Comparison of ENCODE assay signal across 1 cellular context in the genomic region with DNA sequence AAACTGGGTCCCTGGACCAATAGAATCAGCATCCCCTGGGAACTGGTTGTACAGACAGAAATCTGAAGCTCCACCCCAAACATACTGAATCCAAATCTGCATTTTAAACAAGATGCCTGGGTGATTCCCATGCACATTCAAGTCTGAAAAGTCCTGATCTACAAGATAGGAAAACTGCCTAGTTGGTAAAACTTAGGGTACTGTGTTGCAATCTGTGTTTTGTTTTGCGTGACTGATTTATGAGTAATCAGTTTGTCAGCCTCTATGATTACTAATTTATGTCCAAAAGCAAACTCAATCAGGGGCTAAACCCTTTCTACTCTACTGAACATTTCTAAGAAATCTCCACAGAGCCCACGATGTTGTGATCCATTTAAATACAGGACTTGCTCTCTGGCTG.
TF ChIP-seq lines count a peak whose summit lies in the region.

No MANE protein-coding gene starts in this region.

TF ChIP-seq in SK-N-SH, 30 proteins besides CTCF, POLR2A, EP300 and RAD21 (continued from another document):
- TF ChIP-seq POLR2AphosphoS5 (IDR thresholded peaks at IDR 0.05; ENCODE audit: low read depth, low read length) (peak; percentile 35; the same call in 1 of the 2 replicates), FOSL2 (IDR thresholded peaks at IDR 0.05; ENCODE audit: borderline replicate concordance, low read depth) (peak; percentile 85), NRF1 (IDR thresholded peaks at IDR 0.05; ENCODE audit: low read depth, low read length) (no peak), SIN3A (IDR thresholded peaks at IDR 0.05; ENCODE audit: borderline replicate concordance, low read depth, low read length) (no peak), JUND (IDR thresholded peaks at IDR 0.05) (peak; percentile 81), GABPA (IDR thresholded peaks at IDR 0.05; ENCODE audit: low read depth) (0 out of 2 replicates have a peak, but pooled peaks have one; percentile 9), FOXJ3 (CRISPR knock-in tag; IDR thresholded peaks at IDR 0.05) (no peak), NFIC (IDR thresholded peaks at IDR 0.05; ENCODE audit: borderline replicate concordance) (no peak; the same call in 1 of the 2 replicates), ELF1 (IDR thresholded peaks at IDR 0.05) (no peak), YY1 (IDR thresholded peaks at IDR 0.05; ENCODE audit: low read depth) (no peak), TEAD4 (IDR thresholded peaks at IDR 0.05; ENCODE audit: borderline replicate concordance, insufficient read depth) (peak; percentile 50; the same call in 1 of the 2 replicates), MXI1 (IDR thresholded peaks at IDR 0.05; ENCODE audit: low read depth, low read length) (no peak), MEF2A (IDR thresholded peaks at IDR 0.05; ENCODE audit: borderline replicate concordance, low read depth) (no peak; the same call in 1 of the 2 replicates), TAF1 (IDR thresholded peaks at IDR 0.05; ENCODE audit: borderline replicate concordance, low read depth, low read length) (no peak), CHD2 (IDR thresholded peaks at IDR 0.05; ENCODE audit: low read length, partially characterized antibody) (no peak), RXRA (IDR thresholded peaks at IDR 0.05; ENCODE audit: borderline replicate concordance, low read depth) (peak; percentile 25; the same call in 1 of the 2 replicates), RFX5 (IDR thresholded peaks at IDR 0.05; ENCODE audit: low read length) (no peak), FOXM1 (IDR thresholded peaks at IDR 0.05; ENCODE audit: low read depth) (no peak), GATA2 (CRISPR knock-in tag; IDR thresholded peaks at IDR 0.05) (no peak)
- TF ChIP-seq, protein P1, sequence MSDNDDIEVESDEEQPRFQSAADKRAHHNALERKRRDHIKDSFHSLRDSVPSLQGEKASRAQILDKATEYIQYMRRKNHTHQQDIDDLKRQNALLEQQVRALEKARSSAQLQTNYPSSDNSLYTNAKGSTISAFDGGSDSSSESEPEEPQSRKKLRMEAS (IDR thresholded peaks at IDR 0.05; ENCODE audit: low read depth), result peak; percentile 25; the same call in 1 of the 2 replicates
- TF ChIP-seq, protein P2, sequence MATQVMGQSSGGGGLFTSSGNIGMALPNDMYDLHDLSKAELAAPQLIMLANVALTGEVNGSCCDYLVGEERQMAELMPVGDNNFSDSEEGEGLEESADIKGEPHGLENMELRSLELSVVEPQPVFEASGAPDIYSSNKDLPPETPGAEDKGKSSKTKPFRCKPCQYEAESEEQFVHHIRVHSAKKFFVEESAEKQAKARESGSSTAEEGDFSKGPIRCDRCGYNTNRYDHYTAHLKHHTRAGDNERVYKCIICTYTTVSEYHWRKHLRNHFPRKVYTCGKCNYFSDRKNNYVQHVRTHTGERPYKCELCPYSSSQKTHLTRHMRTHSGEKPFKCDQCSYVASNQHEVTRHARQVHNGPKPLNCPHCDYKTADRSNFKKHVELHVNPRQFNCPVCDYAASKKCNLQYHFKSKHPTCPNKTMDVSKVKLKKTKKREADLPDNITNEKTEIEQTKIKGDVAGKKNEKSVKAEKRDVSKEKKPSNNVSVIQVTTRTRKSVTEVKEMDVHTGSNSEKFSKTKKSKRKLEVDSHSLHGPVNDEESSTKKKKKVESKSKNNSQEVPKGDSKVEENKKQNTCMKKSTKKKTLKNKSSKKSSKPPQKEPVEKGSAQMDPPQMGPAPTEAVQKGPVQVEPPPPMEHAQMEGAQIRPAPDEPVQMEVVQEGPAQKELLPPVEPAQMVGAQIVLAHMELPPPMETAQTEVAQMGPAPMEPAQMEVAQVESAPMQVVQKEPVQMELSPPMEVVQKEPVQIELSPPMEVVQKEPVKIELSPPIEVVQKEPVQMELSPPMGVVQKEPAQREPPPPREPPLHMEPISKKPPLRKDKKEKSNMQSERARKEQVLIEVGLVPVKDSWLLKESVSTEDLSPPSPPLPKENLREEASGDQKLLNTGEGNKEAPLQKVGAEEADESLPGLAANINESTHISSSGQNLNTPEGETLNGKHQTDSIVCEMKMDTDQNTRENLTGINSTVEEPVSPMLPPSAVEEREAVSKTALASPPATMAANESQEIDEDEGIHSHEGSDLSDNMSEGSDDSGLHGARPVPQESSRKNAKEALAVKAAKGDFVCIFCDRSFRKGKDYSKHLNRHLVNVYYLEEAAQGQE (IDR thresholded peaks at IDR 0.05; ENCODE audit: low read depth, low read length), result no peak
- TF ChIP-seq, protein P3, sequence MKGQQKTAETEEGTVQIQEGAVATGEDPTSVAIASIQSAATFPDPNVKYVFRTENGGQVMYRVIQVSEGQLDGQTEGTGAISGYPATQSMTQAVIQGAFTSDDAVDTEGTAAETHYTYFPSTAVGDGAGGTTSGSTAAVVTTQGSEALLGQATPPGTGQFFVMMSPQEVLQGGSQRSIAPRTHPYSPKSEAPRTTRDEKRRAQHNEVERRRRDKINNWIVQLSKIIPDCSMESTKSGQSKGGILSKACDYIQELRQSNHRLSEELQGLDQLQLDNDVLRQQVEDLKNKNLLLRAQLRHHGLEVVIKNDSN (IDR thresholded peaks at IDR 0.05; ENCODE audit: borderline replicate concordance, low read depth), result no peak
